ENCODE assay signal across 9 cellular contexts in genomic region chr1:41578712-41579335, GRCh38.
DNase-seq lines count a peak whose midpoint lies in the region; ATAC-seq and TF ChIP-seq lines count a peak whose summit lies in the region.
"Had no signal": no experiment of that assay in that cellular context is flagged by ENCODE, and none has a peak within 500 bp of the region (broad histone marks: within the 10 kb centered on the region; RNA-seq: fewer than 3 reads in every experiment).

No MANE protein-coding gene starts in this region.

- no peaks in the 10 kb centered on the region for H3K9me3 Mint-ChIP-seq in progenitor cell of endocrine pancreas (ENCODE audit: low read depth)

- TF ChIP-seq CTCF in GM12873 (IDR thresholded peaks at IDR 0.05; ENCODE audit: insufficient read depth, low read depth, low read length, missing control alignments) (peak; percentile 49), progenitor cell of endocrine pancreas (IDR thresholded peaks at IDR 0.05; ENCODE audit: unreplicated experiment) (peak; percentile 61)

- peaks cover 14% of the 10 kb centered on the region for H3K27me3 Mint-ChIP-seq in progenitor cell of endocrine pancreas
- H3K27me3 Mint-ChIP-seq: activated CD8-positive, alpha-beta memory T cell treated with anti-CD3 and anti-CD28 coated beads, Interleukin-2, amount 10 ng/mL, durations not matched to agents 7 days and 5 days had no signal

- no peaks in the 10 kb centered on the region for H3K4me1 Mint-ChIP-seq in progenitor cell of endocrine pancreas (ENCODE audit: low read depth)

- ATAC-seq in HG03460 (IDR thresholded peaks at IDR 0.05; ENCODE audit: unreplicated experiment) (no peak), GM21529 (IDR thresholded peaks at IDR 0.05; ENCODE audit: unreplicated experiment) (no peak), HG03025 (IDR thresholded peaks at IDR 0.05; ENCODE audit: low FRiP score, unreplicated experiment) (no peak)
- ATAC-seq: activated CD8-positive, alpha-beta memory T cell treated with anti-CD3 and anti-CD28 coated beads, Interleukin-2, amount 10 ng/mL, durations not matched to agents 7 days and 5 days had no signal

- DNase-seq in NCI-H69 (lab: John Stamatoyannopoulos, UW) = peak; percentile 13
- peak; percentile 52 for DNase-seq in dermis blood vessel endothelial cell
- no peak for DNase-seq in progenitor cell of endocrine pancreas (ENCODE audit: low spot score, unreplicated experiment)
- DNase-seq in HK-2 (ENCODE audit: unreplicated experiment) = no peak

- no peak overlapping the region for H3K27ac Mint-ChIP-seq in progenitor cell of endocrine pancreas
- H3K27ac Mint-ChIP-seq: activated CD8-positive, alpha-beta memory T cell treated with anti-CD3 and anti-CD28 coated beads, Interleukin-2, amount 10 ng/mL, durations not matched to agents 7 days and 5 days had no signal

- H3K4me3 Mint-ChIP-seq in progenitor cell of endocrine pancreas (ENCODE audit: low read depth) = no peak overlapping the region
- H3K4me3 Mint-ChIP-seq: activated CD8-positive, alpha-beta memory T cell treated with anti-CD3 and anti-CD28 coated beads, Interleukin-2, amount 10 ng/mL, durations not matched to agents 7 days and 5 days had no signal

- H3K36me3 Mint-ChIP-seq in progenitor cell of endocrine pancreas (ENCODE audit: insufficient read depth) = no peaks in the 10 kb centered on the region

Comparison
In these comparisons a context has a peak if more than half of its experiments do, and no peak if none do; other contexts are left out.
1. DNase-seq: peak in NCI-H69 (single experiment) and dermis blood vessel endothelial cell (single experiment); none in progenitor cell of endocrine pancreas (single experiment) and HK-2 (single experiment).